In genomic region chr10:97724341-97724941, GRCh38 we compare ENCODE assay signal across 2 cellular contexts.
TF ChIP-seq lines count a peak whose summit lies in the region.

No MANE protein-coding gene starts in this region.

TF ChIP-seq in SK-N-SH treated with all-trans-retinoic acid at 6 μM for 48 hours, 23 proteins besides CTCF, POLR2A, EP300 and RAD21 (continued from another document):
- TF ChIP-seq BACH2 (CRISPR knock-in tag; IDR thresholded peaks at IDR 0.05; ENCODE audit: borderline replicate concordance) (no peak), TSHZ2 (CRISPR knock-in tag; IDR thresholded peaks at IDR 0.05) (no peak), RARB (CRISPR knock-in tag; IDR thresholded peaks at IDR 0.05) (no peak), CSDC2 (CRISPR knock-in tag; IDR thresholded peaks at IDR 0.05) (no peak), CSRNP3 (CRISPR knock-in tag; IDR thresholded peaks at IDR 0.05) (no peak), CREB5 (CRISPR knock-in tag; IDR thresholded peaks at IDR 0.05; ENCODE audit: low read depth) (no peak), ZC3H10 (CRISPR knock-in tag; IDR thresholded peaks at IDR 0.05) (no peak), SNAI2 (CRISPR knock-in tag; IDR thresholded peaks at IDR 0.05) (no peak), ISL1 (CRISPR knock-in tag; IDR thresholded peaks at IDR 0.05) (no peak), GLIS3 (CRISPR knock-in tag; IDR thresholded peaks at IDR 0.05) (no peak), TOX (CRISPR knock-in tag; IDR thresholded peaks at IDR 0.05; ENCODE audit: borderline replicate concordance) (no peak), ZNF8 (CRISPR knock-in tag; IDR thresholded peaks at IDR 0.05) (no peak), ARNTL (CRISPR knock-in tag; IDR thresholded peaks at IDR 0.05; ENCODE audit: borderline replicate concordance, low read depth) (no peak), OSR1 (CRISPR knock-in tag; IDR thresholded peaks at IDR 0.05) (no peak), ZNF565 (CRISPR knock-in tag; conservative IDR thresholded peaks at IDR 0.05; ENCODE audit: low read depth) (no peak), ZFP3 (CRISPR knock-in tag; IDR thresholded peaks at IDR 0.05) (no peak), TCF4 (CRISPR knock-in tag; IDR thresholded peaks at IDR 0.05; ENCODE audit: borderline replicate concordance) (no peak), PATZ1 (CRISPR knock-in tag; IDR thresholded peaks at IDR 0.05; ENCODE audit: borderline replicate concordance) (no peak)

TF ChIP-seq in SK-N-SH, 30 proteins besides CTCF, POLR2A, EP300 and RAD21:
- TF ChIP-seq USF2 (IDR thresholded peaks at IDR 0.05; ENCODE audit: borderline replicate concordance, low read depth, low read length) = no peak
- no peak for TF ChIP-seq EZH2phosphoT487 (IDR thresholded peaks at IDR 0.05; ENCODE audit: borderline replicate concordance, low read depth)
- no peak for TF ChIP-seq ELF1 (IDR thresholded peaks at IDR 0.05)
- TF ChIP-seq MEF2A (IDR thresholded peaks at IDR 0.05; ENCODE audit: borderline replicate concordance, low read depth) = no peak
- TF ChIP-seq PBX3 (IDR thresholded peaks at IDR 0.05) = no peak
- no peak for TF ChIP-seq IRF3 (IDR thresholded peaks at IDR 0.05; ENCODE audit: low read depth, low read length)
- no peak for TF ChIP-seq FOXJ3 (CRISPR knock-in tag; IDR thresholded peaks at IDR 0.05)
- TF ChIP-seq JUND (IDR thresholded peaks at IDR 0.05) = no peak
- no peak for TF ChIP-seq YY1 (IDR thresholded peaks at IDR 0.05; ENCODE audit: low read depth)
- no peak for TF ChIP-seq MXI1 (IDR thresholded peaks at IDR 0.05; ENCODE audit: low read depth, low read length)
